8 cellular contexts compared by ENCODE assay signal in the genomic region with DNA sequence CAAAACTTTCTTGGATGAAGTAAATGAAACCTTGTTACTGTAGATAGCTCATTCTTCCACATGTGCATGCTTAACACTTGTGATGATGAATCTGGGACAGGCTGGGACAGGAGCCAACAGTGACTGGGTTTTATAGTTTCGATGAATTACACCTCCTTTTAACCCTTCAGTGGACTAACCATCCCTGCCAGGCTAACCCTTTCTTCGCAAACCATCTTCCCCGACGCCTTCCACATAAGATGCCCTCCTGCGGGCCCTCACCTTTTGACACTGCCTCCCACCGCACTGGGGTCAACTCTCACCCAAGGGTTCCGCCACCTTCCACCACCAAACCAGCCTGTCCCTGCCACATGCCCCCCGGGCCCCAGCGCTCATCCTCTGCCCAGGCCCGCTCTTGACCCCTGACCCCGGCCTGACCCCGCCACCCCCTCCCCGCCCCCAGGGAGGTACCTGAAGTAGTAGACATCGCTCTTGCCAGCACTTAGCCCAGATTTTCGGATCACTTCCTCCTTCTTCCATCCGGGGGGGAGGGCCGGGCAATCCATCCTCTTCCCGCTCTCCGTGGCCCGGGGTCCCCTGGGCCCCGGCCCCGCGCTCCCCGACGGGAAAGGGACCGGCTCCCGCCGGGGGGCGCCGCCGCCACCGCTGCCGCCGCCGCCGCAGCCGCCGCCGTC. TPM values are rescaled to one million over a fixed set of nuclear protein-coding genes. Genes with fewer than 3 reads are reported as not detected.
DNase-seq lines count a peak whose midpoint lies in the region; ATAC-seq, FAIRE-seq and TF ChIP-seq lines count a peak whose summit lies in the region.

No MANE protein-coding gene starts in this region.

- H3K9ac ChIP-seq in iPS-18a (ENCODE audit: low read length): peak overlapping the region; percentile 29

- peak overlapping the region; percentile 85 to 90 (median 90) for H3K27ac ChIP-seq in body of pancreas
- no peak overlapping the region for H3K27ac ChIP-seq in iPS-18a (ENCODE audit: low read length)
- H3K27ac ChIP-seq in skin epidermis: peak overlapping the region; percentile 56 to 95 (median 89)

- H3K9me3 Mint-ChIP-seq in T-helper 2 cell treated with Interferon-gamma antibody and Interleukin-4, amounts not matched to agents 5 μg/mL and 100 μg/mL, for 36 hours: no peaks in the 10 kb centered on the region

- no peaks in the 10 kb centered on the region for H3K27me3 Mint-ChIP-seq in T-helper 2 cell treated with Interferon-gamma antibody and Interleukin-4, amounts not matched to agents 5 μg/mL and 100 μg/mL, for 36 hours (ENCODE audit: low read depth)

- H3K4me1 ChIP-seq in body of pancreas: peaks cover 43% of the 10 kb centered on the region
- H3K4me1 ChIP-seq in iPS-18a (ENCODE audit: control insufficient read depth, low read depth, low read length): peaks cover 20% of the 10 kb centered on the region

- H3K9me3 ChIP-seq in body of pancreas (no peaks in the 10 kb centered on the region), iPS-18a (ENCODE audit: control insufficient read depth, low read depth, low read length) (no peaks in the 10 kb centered on the region)

- peaks cover 13% of the 10 kb centered on the region for H3K36me3 Mint-ChIP-seq in T-helper 2 cell treated with Interferon-gamma antibody and Interleukin-4, amounts not matched to agents 5 μg/mL and 100 μg/mL, for 36 hours (ENCODE audit: low read depth)

- H3K36me3 ChIP-seq in body of pancreas (replicated peaks in 1 of 2; ENCODE audit: insufficient read depth in 1 of 2, low read depth in 2 of 2) (no peaks in the 10 kb centered on the region), iPS-18a (ENCODE audit: control insufficient read depth, low read depth, low read length) (peaks cover 4% of the 10 kb centered on the region)

- H3K27me3 ChIP-seq in body of pancreas: no peaks in the 10 kb centered on the region
- no peaks in the 10 kb centered on the region for H3K27me3 ChIP-seq in iPS-18a (ENCODE audit: control insufficient read depth, insufficient read depth, low read length)

- peak; percentile 93 for FAIRE-seq in GM12892 (lab: Jason Lieb, UNC)

- DNase-seq in GM12892 (ENCODE audit: insufficient read length): peak; percentile 25
- DNase-seq in NCI-H128 (lab: John Stamatoyannopoulos, UW; ENCODE audit: unreplicated experiment): peak; percentile 31
- DNase-seq in T-helper 2 cell treated with Interferon-gamma antibody and Interleukin-4, amounts not matched to agents 5 μg/mL and 100 μg/mL, for 36 hours (ENCODE audit: low spot score): peak; percentile 16
- peak; percentile 84 to 91 (median 88) for DNase-seq in body of pancreas
- no peak for DNase-seq in GDM1 (lab: John Stamatoyannopoulos, UW)

- TF ChIP-seq POLR2A in GM12892 (IDR thresholded peaks at IDR 0.05; ENCODE audit: low read depth, low read length) (no peak), body of pancreas (IDR thresholded peaks at IDR 0.05) (no peak)

- 0 to 1% methylated on average over 13 to 15 of the region's 39 CpGs for WGBS in body of pancreas, 2 donors

- no peak for TF ChIP-seq CTCF in body of pancreas (IDR thresholded peaks at IDR 0.05)

- H3K4me1 Mint-ChIP-seq in T-helper 2 cell treated with Interferon-gamma antibody and Interleukin-4, amounts not matched to agents 5 μg/mL and 100 μg/mL, for 36 hours (ENCODE audit: low read depth): peaks cover 35% of the 10 kb centered on the region

- peak overlapping the region; percentile 95 for H3K27ac Mint-ChIP-seq in T-helper 2 cell treated with Interferon-gamma antibody and Interleukin-4, amounts not matched to agents 5 μg/mL and 100 μg/mL, for 36 hours

- ATAC-seq in HG02759 (IDR thresholded peaks at IDR 0.05; ENCODE audit: unreplicated experiment) (peak; percentile 17), body of pancreas (peak; percentile 49)

- H3K4me3 ChIP-seq in body of pancreas (peak overlapping the region; percentile 59 to 72), iPS-18a (ENCODE audit: low read length) (peak overlapping the region; percentile 65), skin epidermis (peak overlapping the region; percentile 54 to 79 (median 70))

- peak overlapping the region; percentile 95 for H3K4me3 Mint-ChIP-seq in T-helper 2 cell treated with Interferon-gamma antibody and Interleukin-4, amounts not matched to agents 5 μg/mL and 100 μg/mL, for 36 hours

- intact Hi-C loops in body of pancreas (cut with DNase I): no loop called here

RNA-seq across cellular contexts. Expression of a gene that starts 0.8 kb away (rescaled TPM):
- polyA plus RNA-seq in GM12892 (2012; ENCODE audit: missing spikeins): 103 TPM
- total RNA-seq in body of pancreas: 10 to 100 TPM; 26.4 to 29.1 TPM

RNA-seq across cellular contexts. Expression of a gene that starts 45.6 kb away (rescaled TPM):
- 15.7 TPM for polyA plus RNA-seq in GM12892 (2012; ENCODE audit: missing spikeins)
- 10 to 100 TPM; 30.7 to 34.2 TPM for total RNA-seq in body of pancreas
